9 cellular contexts compared by ENCODE assay signal in the genomic region with DNA sequence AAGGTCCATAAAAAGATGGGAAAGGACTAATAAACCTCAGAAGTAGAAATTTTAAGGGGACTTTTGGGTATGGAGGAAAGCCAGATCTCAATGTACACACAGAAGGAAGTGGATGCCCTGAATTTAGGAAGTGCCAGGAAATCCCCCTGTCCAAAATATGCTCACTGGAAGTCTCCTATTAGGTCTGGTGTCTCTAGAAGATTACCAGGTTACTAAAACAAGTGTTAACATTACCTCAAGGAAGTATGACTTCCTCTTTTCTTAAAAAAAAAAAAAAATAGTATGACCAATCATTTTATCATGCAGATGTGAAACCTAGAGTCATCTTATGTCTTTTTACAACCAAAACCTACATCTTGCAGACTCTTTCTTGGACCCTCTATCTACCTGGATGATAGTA. TPM values are rescaled to one million over a fixed set of nuclear protein-coding genes. Genes with fewer than 3 reads are reported as not detected.
DNase-seq lines count a peak whose midpoint lies in the region; ATAC-seq and TF ChIP-seq lines count a peak whose summit lies in the region.
"Had no signal": no experiment of that assay in that cellular context is flagged by ENCODE, and none has a peak within 500 bp of the region (broad histone marks: within the 10 kb centered on the region; RNA-seq: fewer than 3 reads in every experiment).

No MANE protein-coding gene starts in this region.

- TF ChIP-seq CTCF in foreskin keratinocyte (conservative IDR thresholded peaks at IDR 0.05) (no peak), PC-3 (conservative IDR thresholded peaks at IDR 0.05; ENCODE audit: low read depth, low read length) (no peak)

- POLR2A ChIA-PET in PC-3 (lab: Charles Lee; ENCODE audit: unreplicated experiment): no interaction called here

- peak overlapping the region; percentile 79 for H3K27ac ChIP-seq in foreskin keratinocyte
- H3K27ac ChIP-seq in PC-3 (ENCODE audit: low read length): no peak overlapping the region

- H3K9me3 Mint-ChIP-seq in IgD-negative memory B cell: no peaks in the 10 kb centered on the region
- H3K9me3 Mint-ChIP-seq: stimulated activated naive CD8-positive, alpha-beta T cell treated with anti-CD3 and anti-CD28 coated beads, Interleukin-15, amount 100 ng/mL, for 72 hours had no signal

- peaks cover 19% of the 10 kb centered on the region for H3K36me3 ChIP-seq in PC-3 (ENCODE audit: low read depth, low read length)

- peaks cover 5% of the 10 kb centered on the region for H3F3A ChIP-seq in PC-3 (ENCODE audit: low read length, unreplicated experiment)

- peaks cover 6% of the 10 kb centered on the region; the same call in 1 of the 2 replicates for H3K79me2 ChIP-seq in PC-3 (ENCODE audit: low read length)

- no TSS peak for BruUV-seq in PC-3 (replicated peaks; lab: Mats Ljungman, UMichigan)

- no peak overlapping the region for H3K4me3 ChIP-seq in PC-3 (ENCODE audit: low read length)

- CTCF ChIA-PET in PC-3 (lab: Charles Lee): no interaction called here

- H3K27me3 Mint-ChIP-seq in IgD-negative memory B cell: no peaks in the 10 kb centered on the region
- H3K27me3 Mint-ChIP-seq: stimulated activated naive CD8-positive, alpha-beta T cell treated with anti-CD3 and anti-CD28 coated beads, Interleukin-15, amount 100 ng/mL, for 72 hours had no signal

- DNase-seq in foreskin keratinocyte (no peak), GDM1 (lab: John Stamatoyannopoulos, UW) (no peak), inferior parietal cortex (ENCODE audit: extremely low spot score) (no peak), PC-3 (no peak)
- DNase-seq in activated effector memory CD4-positive, alpha-beta T cell treated with anti-CD3 and anti-CD28 coated beads, Interleukin-2, amount 50 U/mL, for 16 hours: no peak
- DNase-seq: stimulated activated naive CD8-positive, alpha-beta T cell treated with anti-CD3 and anti-CD28 coated beads, Interleukin-15, amount 100 ng/mL, for 72 hours had no signal

- H3K4me1 ChIP-seq in foreskin keratinocyte: peaks cover 59% of the 10 kb centered on the region
- H3K4me1 ChIP-seq in PC-3 (ENCODE audit: insufficient read depth, low read length): peaks cover 38% of the 10 kb centered on the region

- peak overlapping the region in 1 of 4 donors; percentile 73 for H3K4me3 Mint-ChIP-seq in IgD-negative memory B cell

- H3K36me3 Mint-ChIP-seq in IgD-negative memory B cell: peaks cover 16% of the 10 kb centered on the region

- peaks cover 34 to 40% (median 40%) of the 10 kb centered on the region in 3 donors for H3K4me1 Mint-ChIP-seq in IgD-negative memory B cell

- H4K20me1 ChIP-seq in PC-3 (ENCODE audit: low read length): no peaks in the 10 kb centered on the region

- intact Hi-C loops in PC-3 (cut with micrococcal nuclease): no loop called here

- no peak overlapping the region for H2AFZ ChIP-seq in PC-3 (ENCODE audit: low read length)

- no peak overlapping the region for H3K4me2 ChIP-seq in PC-3 (ENCODE audit: low read length)

- H3K27me3 ChIP-seq in foreskin keratinocyte (no peaks in the 10 kb centered on the region), PC-3 (ENCODE audit: low read length) (no peaks in the 10 kb centered on the region)

- H3K9me2 ChIP-seq in PC-3 (replicated peaks; ENCODE audit: low read length): no peaks in the 10 kb centered on the region

- no peaks in the 10 kb centered on the region for H3K9me3 ChIP-seq in PC-3 (ENCODE audit: low read length)

- H3K9ac ChIP-seq in PC-3 (ENCODE audit: low read length): no peak overlapping the region

- H3K27ac Mint-ChIP-seq in IgD-negative memory B cell: peak overlapping the region; percentile 31 to 87 (median 69)

- ATAC-seq in GM18517 (IDR thresholded peaks at IDR 0.05; ENCODE audit: unreplicated experiment) (peak; percentile 63), GM21619 (IDR thresholded peaks at IDR 0.05; ENCODE audit: unreplicated experiment) (peak; percentile 46), foreskin keratinocyte (no peak), PC-3 (no peak)
- ATAC-seq: stimulated activated naive CD8-positive, alpha-beta T cell treated with anti-CD3 and anti-CD28 coated beads, Interleukin-15, amount 100 ng/mL, for 72 hours had no signal

RNA-seq across cellular contexts. Expression of gene CD58, which starts 30.7 kb away (rescaled TPM):
- polyA plus RNA-seq in IgD-negative memory B cell: 29.5 TPM
- total RNA-seq in foreskin keratinocyte: 14.4 and 14.5 TPM in 2 replicates
- 13.4 and 13.6 TPM in 2 replicates for polyA plus RNA-seq in foreskin keratinocyte
- 15.2 and 26.9 TPM in 2 replicates for total RNA-seq in PC-3 (2014; rRNA removed)

Comparison
In these comparisons a context has a peak if more than half of its experiments do, and no peak if none do; other contexts are left out.
1. ATAC-seq: peak in GM18517 (single experiment) and GM21619 (single experiment); none in foreskin keratinocyte (single experiment) and PC-3 (single experiment).